ENCODE assay signal across 7 cellular contexts in the genomic region with DNA sequence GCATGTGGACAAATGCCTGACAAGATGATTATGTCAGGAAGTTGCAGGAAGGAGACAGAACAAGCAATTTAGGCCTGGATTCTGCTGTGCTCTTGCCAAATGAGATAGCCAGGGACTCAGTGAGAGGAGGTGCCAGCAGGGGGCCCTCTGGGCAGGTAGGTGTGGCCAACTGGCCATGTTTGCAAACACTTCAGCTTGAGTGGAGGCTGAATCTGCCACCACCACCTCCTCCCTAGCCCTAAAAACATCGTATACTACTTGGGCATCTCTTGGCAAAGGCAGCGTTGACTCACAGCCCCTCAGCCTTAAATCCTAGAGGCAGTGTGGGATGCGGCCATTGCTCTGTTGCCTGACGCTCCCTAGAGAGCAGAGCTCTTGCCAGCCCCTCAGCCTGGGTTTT.
A peak's percentile ranks its signal among the peaks of the same experiment; 100 is the strongest.
DNase-seq lines count a peak whose midpoint lies in the region; ATAC-seq and TF ChIP-seq lines count a peak whose summit lies in the region.

No MANE protein-coding gene starts in this region.

- no peak overlapping the region for H2AFZ ChIP-seq in neuronal stem cell (ENCODE audit: low read length)

- H2BK12ac ChIP-seq in neuronal stem cell (ENCODE audit: low read length): no peak overlapping the region

- H4K91ac ChIP-seq in neuronal stem cell (ENCODE audit: low read depth, low read length, poor library complexity): no peak overlapping the region

- no peak overlapping the region for H3K4me2 ChIP-seq in neuronal stem cell (ENCODE audit: insufficient read depth, low read length, poor library complexity, severe bottlenecking)

- no peak overlapping the region for H4K8ac ChIP-seq in neuronal stem cell (ENCODE audit: low read depth, low read length)

- ATAC-seq in HG03378 (IDR thresholded peaks at IDR 0.05; ENCODE audit: unreplicated experiment): no peak
- ATAC-seq in HG02678 (IDR thresholded peaks at IDR 0.05; ENCODE audit: unreplicated experiment): no peak

- H3K4me1 ChIP-seq in neuronal stem cell (ENCODE audit: control insufficient read depth in 2 of 2, insufficient read depth in 1 of 2, low read depth in 1 of 2, low read length in 2 of 2): peaks cover 0 to 4% of the 10 kb centered on the region in 2 donors

- no peak overlapping the region for H3K18ac ChIP-seq in neuronal stem cell (ENCODE audit: low read length)

- H3K14ac ChIP-seq in neuronal stem cell (ENCODE audit: low read length): no peak overlapping the region

- H3K9ac ChIP-seq in neuronal stem cell (ENCODE audit: low read depth, low read length, poor library complexity): peak overlapping the region; percentile 53

- no peak overlapping the region for H3K4ac ChIP-seq in neuronal stem cell (ENCODE audit: low read length)

- H2AK5ac ChIP-seq in neuronal stem cell (ENCODE audit: low read depth, low read length): no peak overlapping the region

- H3K36me3 ChIP-seq in neuronal stem cell (replicated peaks in 1 of 2; ENCODE audit: control insufficient read depth in 2 of 2, insufficient read depth in 2 of 2, low read length in 2 of 2): no peaks in the 10 kb centered on the region

- no peak overlapping the region for H2BK120ac ChIP-seq in neuronal stem cell (ENCODE audit: low read depth, low read length)

- H3K27me3 ChIP-seq in neuronal stem cell (ENCODE audit: control insufficient read depth in 3 of 3, insufficient read depth in 3 of 3, low read depth in 1 of 3, low read length in 3 of 3): no peaks in the 10 kb centered on the region

- no peaks in the 10 kb centered on the region for H3K9me3 ChIP-seq in neuronal stem cell (replicated peaks in 1 of 2; ENCODE audit: control insufficient read depth in 2 of 2, insufficient read depth in 1 of 2, low read depth in 1 of 2, low read length in 2 of 2)

- peak; percentile 70 for DNase-seq in NCI-H1105 treated with DMSO at 0.1 percent for 48 hours (lab: John Stamatoyannopoulos, UW)
- DNase-seq in astrocyte of the hippocampus (ENCODE audit: low read depth, low spot score): peak; percentile 23
- DNase-seq in neuronal stem cell (ENCODE audit: low spot score): no peak
- DNase-seq in OCI-M2 (lab: John Stamatoyannopoulos, UW; ENCODE audit: unreplicated experiment): no peak

- TF ChIP-seq CTCF in GM12872 (IDR thresholded peaks at IDR 0.05; ENCODE audit: insufficient read depth, low read depth, low read length): peak; percentile 50; the same call in 1 of the 3 replicates

- no CpG with 5 or more reads among the region's 4 CpGs for WGBS in neuronal stem cell (ENCODE audit: extremely low coverage in 2 of 2, insufficient read length in 2 of 2, insufficient replicate concordance in 1 of 2), 2 donors

- no peak overlapping the region for H2BK5ac ChIP-seq in neuronal stem cell (ENCODE audit: low read length)

- no peak overlapping the region for H2BK15ac ChIP-seq in neuronal stem cell (ENCODE audit: low read length)

- no peak overlapping the region for H3K27ac ChIP-seq in neuronal stem cell (replicated peaks; ENCODE audit: low read length)

- no peaks in the 10 kb centered on the region for H3K79me1 ChIP-seq in neuronal stem cell (ENCODE audit: low read depth, low read length)

- H3K23ac ChIP-seq in neuronal stem cell (ENCODE audit: low read depth, low read length, poor library complexity): peak overlapping the region; percentile 52

- no peak overlapping the region for H3K4me3 ChIP-seq in neuronal stem cell (ENCODE audit: low read length in 2 of 2)

Comparison
In these comparisons a context has a peak if more than half of its experiments do, and no peak if none do; other contexts are left out.
1. DNase-seq: peak in NCI-H1105 treated with DMSO at 0.1 percent for 48 hours (single experiment) and astrocyte of the hippocampus (single experiment); none in neuronal stem cell (single experiment) and OCI-M2 (single experiment).